Comparison of ENCODE assay signal across 34 cellular contexts in genomic region chr3:195929452-195929851, GRCh38.
"Had no signal": no experiment of that assay in that cellular context is flagged by ENCODE, and none has a peak within 500 bp of the region (broad histone marks: within the 10 kb centered on the region; RNA-seq: fewer than 3 reads in every experiment).

No MANE protein-coding gene starts in this region.

- H3K27ac Mint-ChIP-seq: activated B cell treated with CpG ODN at 0.5 μM for 24 hours; activated CD4-positive, alpha-beta memory T cell treated with anti-CD3 and anti-CD28 coated beads for 36 hours; activated CD8-positive, alpha-beta memory T cell treated with anti-CD3 and anti-CD28 coated beads, Interleukin-2, amount 10 ng/mL, durations not matched to agents 7 days and 5 days; activated naive CD4-positive, alpha-beta T cell treated with anti-CD3 and anti-CD28 coated beads, Interleukin-2, amount 50 U/mL, for 24 hours; activated T-helper 2 cell treated with anti-CD3 and anti-CD28 coated beads, Interferon-gamma antibody, Interleukin-2, Interleukin-4, amounts not matched to agents 10 μg/mL and 5 μg/mL and 100 μg/mL, durations not matched to agents 14 hours and 24 hours and 36 hours; T-cell; T-helper 17 cell had no signal

- H3K36me3 Mint-ChIP-seq: activated CD4-positive, alpha-beta memory T cell treated with anti-CD3 and anti-CD28 coated beads for 36 hours; activated CD8-positive, alpha-beta memory T cell treated with anti-CD3 and anti-CD28 coated beads, Interleukin-2, amount 10 ng/mL, durations not matched to agents 7 days and 5 days; activated naive CD4-positive, alpha-beta T cell treated with anti-CD3 and anti-CD28 coated beads, Interleukin-2, amount 50 U/mL, for 24 hours; T-cell had no signal

- H3K27me3 ChIP-seq: adrenal gland, body of pancreas, breast epithelium, Peyer's patch had no signal

- H3K9me3 ChIP-seq: adrenal gland, body of pancreas, breast epithelium, Peyer's patch had no signal

- ATAC-seq: activated CD8-positive, alpha-beta memory T cell treated with anti-CD3 and anti-CD28 coated beads, Interleukin-2, amount 10 ng/mL, durations not matched to agents 7 days and 5 days; body of pancreas; PC-3; SK-N-SH treated with all-trans-retinoic acid at 6 μM for 48 hours; T-cell; T-helper 17 cell had no signal

- H3K27ac ChIP-seq: adrenal gland, body of pancreas, breast epithelium, KMS-11, Peyer's patch, VCaP had no signal

- H3K4me1 ChIP-seq: adrenal gland, body of pancreas, breast epithelium had no signal

- H3K36me3 ChIP-seq: adrenal gland, breast epithelium, Peyer's patch had no signal

- H3K4me2 ChIP-seq: KMS-11 had no signal

- FAIRE-seq: astrocyte had no signal

- H3K4me3 ChIP-seq: adrenal gland, body of pancreas, breast epithelium, Peyer's patch had no signal

- H3K4me3 Mint-ChIP-seq: activated B cell treated with CpG ODN at 0.5 μM for 24 hours; activated CD4-positive, alpha-beta memory T cell treated with anti-CD3 and anti-CD28 coated beads for 36 hours; activated CD8-positive, alpha-beta memory T cell treated with anti-CD3 and anti-CD28 coated beads, Interleukin-2, amount 10 ng/mL, durations not matched to agents 7 days and 5 days; activated naive CD4-positive, alpha-beta T cell treated with anti-CD3 and anti-CD28 coated beads, Interleukin-2, amount 50 U/mL, for 24 hours; T-cell; T-helper 17 cell had no signal

- H3K9ac ChIP-seq: KMS-11 had no signal

- DNase-seq: activated B cell treated with CpG ODN at 0.5 μM for 24 hours; activated CD4-positive, alpha-beta memory T cell treated with anti-CD3 and anti-CD28 coated beads for 36 hours; activated CD4-positive, alpha-beta T cell treated with anti-CD3 and anti-CD28 coated beads for 4 hours; activated CD4-positive, alpha-beta T cell treated with anti-CD3 and anti-CD28 coated beads, Interleukin-2, amount 50 U/mL, for 1 hour; activated CD4-positive, CD25-positive, alpha-beta regulatory T cell treated with anti-CD3 and anti-CD28 coated beads, Interleukin-2, amount 50 U/mL, for 72 hours; activated CD8-positive, alpha-beta memory T cell treated with anti-CD3 and anti-CD28 coated beads, Interleukin-2, amount 10 ng/mL, durations not matched to agents 7 days and 5 days; activated gamma-delta T cell; activated naive CD4-positive, alpha-beta T cell treated with Interleukin-2 at 50 U/mL for 16 hours; activated T-cell treated with anti-CD3 and anti-CD28 coated beads, Interleukin-2, amount 50 U/mL, for 1 hour; body of pancreas; MM.1S; MV-4-11; NCI-H1092; NCI-H1436 treated with DMSO at 0.1 percent for 48 hours; NCI-H1694 treated with DMSO at 0.1 percent for 48 hours; NCI-H2029; NCI-H510A; NCI-H526; NCI-H748 treated with DMSO at 0.1 percent for 48 hours; NK-92 treated with Interleukin-12 subunit alpha and Interleukin-12 subunit beta, amount 100 ng/mL, for 24 hours; PC-3; RPMI8226; SHP77 treated with DMSO at 0.1 percent for 48 hours; T-cell; T-helper 17 cell had no signal

- H3K4me1 Mint-ChIP-seq: activated B cell treated with CpG ODN at 0.5 μM for 24 hours; activated CD8-positive, alpha-beta memory T cell treated with anti-CD3 and anti-CD28 coated beads, Interleukin-2, amount 10 ng/mL, durations not matched to agents 7 days and 5 days; activated naive CD4-positive, alpha-beta T cell treated with anti-CD3 and anti-CD28 coated beads, Interleukin-2, amount 50 U/mL, for 24 hours; T-cell had no signal

- H3K9me3 Mint-ChIP-seq: activated B cell treated with CpG ODN at 0.5 μM for 24 hours; activated CD4-positive, alpha-beta memory T cell treated with anti-CD3 and anti-CD28 coated beads for 36 hours; activated naive CD4-positive, alpha-beta T cell treated with anti-CD3 and anti-CD28 coated beads, Interleukin-2, amount 50 U/mL, for 24 hours; activated T-helper 2 cell treated with anti-CD3 and anti-CD28 coated beads, Interferon-gamma antibody, Interleukin-2, Interleukin-4, amounts not matched to agents 10 μg/mL and 5 μg/mL and 100 μg/mL, durations not matched to agents 14 hours and 24 hours and 36 hours; T-cell had no signal

- H3K27me3 Mint-ChIP-seq: activated B cell treated with CpG ODN at 0.5 μM for 24 hours; activated CD4-positive, alpha-beta memory T cell treated with anti-CD3 and anti-CD28 coated beads for 36 hours; activated CD8-positive, alpha-beta memory T cell treated with anti-CD3 and anti-CD28 coated beads, Interleukin-2, amount 10 ng/mL, durations not matched to agents 7 days and 5 days; activated naive CD4-positive, alpha-beta T cell treated with anti-CD3 and anti-CD28 coated beads, Interleukin-2, amount 50 U/mL, for 24 hours; T-cell; T-helper 17 cell had no signal
